In genomic region chr16:85061566-85061965, GRCh38 we compare ENCODE assay signal across 14 cellular contexts.
DNase-seq lines count a peak whose midpoint lies in the region; ATAC-seq lines count a peak whose summit lies in the region.
"Had no signal": no experiment of that assay in that cellular context is flagged by ENCODE, and none has a peak within 500 bp of the region (broad histone marks: within the 10 kb centered on the region; RNA-seq: fewer than 3 reads in every experiment).

No MANE protein-coding gene starts in this region.

- peaks cover 14 to 19% of the 10 kb centered on the region in 2 donors for H3K4me1 Mint-ChIP-seq in effector memory CD8-positive, alpha-beta T cell (ENCODE audit: low read depth in 2 of 2)

- no peaks in the 10 kb centered on the region for H3K27me3 ChIP-seq in mucosa of rectum (ENCODE audit: control insufficient read depth in 2 of 2, insufficient read depth in 2 of 2, low read length in 2 of 2)
- H3K27me3 ChIP-seq: breast epithelium had no signal

- DNase-seq in AML-193 (lab: John Stamatoyannopoulos, UW) (peak; percentile 24 to 44), MV-4-11 (lab: John Stamatoyannopoulos, UW) (peak; percentile 70), glomerular visceral epithelial cell (ENCODE audit: extremely low spot score) (no peak)
- DNase-seq in effector memory CD8-positive, alpha-beta T cell: no peak
- DNase-seq in stimulated activated CD4-positive, alpha-beta T cell treated with anti-CD3 and anti-CD28 coated beads, Interleukin-1b, Interleukin-23, amount 100 ng/mL, for 48 hours: no peak
- DNase-seq: ACHN; activated CD4-positive, alpha-beta T cell treated with anti-CD3 and anti-CD28 coated beads, Interleukin-2, amount 50 U/mL, for 1 hour; activated gamma-delta T cell; OCI-M1 had no signal

- H3K27me3 Mint-ChIP-seq in effector memory CD8-positive, alpha-beta T cell: no peaks in the 10 kb centered on the region

- no peaks in the 10 kb centered on the region for H3K9me3 ChIP-seq in mucosa of rectum (ENCODE audit: control insufficient read depth in 2 of 2, low read length in 2 of 2)
- H3K9me3 ChIP-seq: breast epithelium had no signal

- no peaks in the 10 kb centered on the region for H3K9me3 Mint-ChIP-seq in effector memory CD8-positive, alpha-beta T cell

- no peak overlapping the region for H3K4me3 Mint-ChIP-seq in effector memory CD8-positive, alpha-beta T cell

- no peak overlapping the region for H3K4me3 ChIP-seq in mucosa of rectum (ENCODE audit: low read length in 2 of 2)
- H3K4me3 ChIP-seq: breast epithelium, smooth muscle cell had no signal

- H3K36me3 Mint-ChIP-seq in effector memory CD8-positive, alpha-beta T cell (ENCODE audit: insufficient read depth): peaks cover 3% of the 10 kb centered on the region

- no peak overlapping the region for H3K9ac ChIP-seq in mucosa of rectum (ENCODE audit: low read depth in 1 of 2, low read length in 2 of 2)

- no peak overlapping the region for H3K27ac Mint-ChIP-seq in effector memory CD8-positive, alpha-beta T cell

- H3K27ac ChIP-seq in mucosa of rectum (ENCODE audit: low read depth in 2 of 2, low read length in 2 of 2): peak overlapping the region; percentile 21 to 23
- H3K27ac ChIP-seq: breast epithelium had no signal

- H3K36me3 ChIP-seq in mucosa of rectum (ENCODE audit: control insufficient read depth in 2 of 2, insufficient read depth in 2 of 2, low read length in 2 of 2): peaks cover 0 to 3% of the 10 kb centered on the region in 2 donors
- H3K36me3 ChIP-seq: breast epithelium had no signal

- peak; percentile 39 for ATAC-seq in effector memory CD8-positive, alpha-beta T cell (replicated peaks)
- ATAC-seq in GM19455 (IDR thresholded peaks at IDR 0.05; ENCODE audit: unreplicated experiment) (no peak), HG03439 (IDR thresholded peaks at IDR 0.05; ENCODE audit: unreplicated experiment) (no peak)

- H3K4me1 ChIP-seq in mucosa of rectum (ENCODE audit: control insufficient read depth in 2 of 2, insufficient read depth in 2 of 2, low read length in 2 of 2): peaks cover 7 to 8% of the 10 kb centered on the region in 2 donors
- H3K4me1 ChIP-seq: breast epithelium had no signal

Comparison
In these comparisons a context has a peak if more than half of its experiments do, and no peak if none do; other contexts are left out.
1. DNase-seq: peak in AML-193 (2 of 2) and MV-4-11 (single experiment); none in effector memory CD8-positive, alpha-beta T cell (0 of 3), stimulated activated CD4-positive, alpha-beta T cell treated with anti-CD3 and anti-CD28 coated beads, Interleukin-1b, Interleukin-23, amount 100 ng/mL, for 48 hours (single experiment) and glomerular visceral epithelial cell (single experiment).